Comparison of ENCODE assay signal across 26 cellular contexts in genomic region chr10:101047268-101047667, GRCh38. TPM values are rescaled to one million over a fixed set of nuclear protein-coding genes. Genes with fewer than 3 reads are reported as not detected.
DNase-seq lines count a peak whose midpoint lies in the region; ATAC-seq and TF ChIP-seq lines count a peak whose summit lies in the region.
"Had no signal": no experiment of that assay in that cellular context is flagged by ENCODE, and none has a peak within 500 bp of the region (broad histone marks: within the 10 kb centered on the region; RNA-seq: fewer than 3 reads in every experiment).

No MANE protein-coding gene starts in this region.

- no peak overlapping the region for H3K27ac Mint-ChIP-seq in brain
- no peak overlapping the region for H3K27ac Mint-ChIP-seq in type B pancreatic cell
- H3K27ac Mint-ChIP-seq: immature natural killer cell; naive thymus-derived CD4-positive, alpha-beta T cell had no signal

- no peak for ATAC-seq in GM19455 (IDR thresholded peaks at IDR 0.05; ENCODE audit: unreplicated experiment)
- ATAC-seq in SK-N-SH treated with all-trans-retinoic acid at 6 μM for 48 hours = no peak
- ATAC-seq: activated T-cell treated with anti-CD3 and anti-CD28 coated beads, Interleukin-2, amount 50 U/mL, for 4 hours; naive thymus-derived CD4-positive, alpha-beta T cell; Panc1; right cardiac atrium had no signal

- H3K4me1 Mint-ChIP-seq in brain (peaks cover 61% of the 10 kb centered on the region), type B pancreatic cell (ENCODE audit: unreplicated experiment) (peaks cover 44% of the 10 kb centered on the region)

- no peak overlapping the region for H3K9ac ChIP-seq in HUES48 (ENCODE audit: low read depth, low read length)

- no peak overlapping the region for H3K27ac ChIP-seq in HUES48 (ENCODE audit: low read depth, low read length)
- H3K27ac ChIP-seq: left lung, ovary, upper lobe of left lung, VCaP had no signal

- H3K4me3 ChIP-seq in HUES48 (ENCODE audit: low read depth, low read length) = peak overlapping the region; percentile 8; the same call in 1 of the 2 replicates
- H3K4me3 ChIP-seq: left lung, ovary had no signal

- H3K27me3 ChIP-seq in HUES48 (ENCODE audit: control insufficient read depth, insufficient read depth, low read length) = peaks cover 91% of the 10 kb centered on the region

- H3K9me3 Mint-ChIP-seq in brain = no peaks in the 10 kb centered on the region
- H3K9me3 Mint-ChIP-seq in type B pancreatic cell = no peaks in the 10 kb centered on the region
- H3K9me3 Mint-ChIP-seq: activated T-cell treated with anti-CD3 and anti-CD28 coated beads, Interleukin-2, amount 50 U/mL, for 4 hours; immature natural killer cell had no signal

- DNase-seq in left kidney (ENCODE audit: low read depth, low spot score) (peak; percentile 31), type B pancreatic cell (ENCODE audit: extremely low spot score, unreplicated experiment) (no peak)
- DNase-seq in activated CD8-positive, alpha-beta memory T cell treated with anti-CD3 and anti-CD28 coated beads, Interleukin-2, amount 50 U/mL, for 4 hours = no peak
- DNase-seq: activated CD4-positive, alpha-beta T cell treated with anti-CD3 and anti-CD28 coated beads for 48 hours; activated naive CD4-positive, alpha-beta T cell treated with Interleukin-2 at 50 U/mL for 16 hours; activated T-cell treated with anti-CD3 and anti-CD28 coated beads, Interleukin-2, amount 50 U/mL, for 4 hours; amygdala; effector CD8-positive, alpha-beta T cell; immature natural killer cell; left lung; midbrain; naive thymus-derived CD4-positive, alpha-beta T cell; NCI-H1048; ovary; right cardiac atrium; SHP77; stimulated activated CD4-positive, alpha-beta T cell treated with anti-CD3 and anti-CD28 coated beads, Interleukin-2, amount 100 ng/mL, for 48 hours; substantia nigra; T-helper 9 cell had no signal

- no peak for TF ChIP-seq CTCF in brain (conservative IDR thresholded peaks at IDR 0.05)
- TF ChIP-seq CTCF in type B pancreatic cell (conservative IDR thresholded peaks at IDR 0.05) = no peak

- H3K4me3 Mint-ChIP-seq in brain = peak overlapping the region in 3 of 5 experiments; percentile 23 to 69 (median 48)
- H3K4me3 Mint-ChIP-seq in type B pancreatic cell = peak overlapping the region; percentile 71
- H3K4me3 Mint-ChIP-seq: activated T-cell treated with anti-CD3 and anti-CD28 coated beads, Interleukin-2, amount 50 U/mL, for 4 hours; immature natural killer cell; naive thymus-derived CD4-positive, alpha-beta T cell had no signal

- H3K4me1 ChIP-seq in HUES48 (ENCODE audit: control insufficient read depth, insufficient read depth, low read length) = peaks cover 37% of the 10 kb centered on the region

- H3K27me3 Mint-ChIP-seq in brain (peaks cover 83% of the 10 kb centered on the region), type B pancreatic cell (peaks cover 72% of the 10 kb centered on the region)

- H3K36me3 Mint-ChIP-seq in brain (no peaks in the 10 kb centered on the region), type B pancreatic cell (no peaks in the 10 kb centered on the region)
- H3K36me3 Mint-ChIP-seq: immature natural killer cell; naive thymus-derived CD4-positive, alpha-beta T cell had no signal

- no peaks in the 10 kb centered on the region for H3K9me3 ChIP-seq in HUES48 (ENCODE audit: control insufficient read depth, insufficient read depth, low read length)
- H3K9me3 ChIP-seq: left lung, ovary, upper lobe of left lung had no signal

- no peaks in the 10 kb centered on the region for H3K36me3 ChIP-seq in HUES48 (ENCODE audit: control insufficient read depth, insufficient read depth, low read length)
- H3K36me3 ChIP-seq: left lung, ovary, upper lobe of left lung had no signal

TF ChIP-seq in SK-N-SH treated with all-trans-retinoic acid at 6 μM for 48 hours, 23 proteins besides CTCF, POLR2A, EP300 and RAD21 (continues in another document):
- TF ChIP-seq RARB (CRISPR knock-in tag; IDR thresholded peaks at IDR 0.05) = no peak
- no peak for TF ChIP-seq ISL1 (CRISPR knock-in tag; IDR thresholded peaks at IDR 0.05)
- TF ChIP-seq ZC3H10 (CRISPR knock-in tag; IDR thresholded peaks at IDR 0.05) = no peak
- no peak for TF ChIP-seq PPARA (CRISPR knock-in tag; IDR thresholded peaks at IDR 0.05; ENCODE audit: borderline replicate concordance)
- no peak for TF ChIP-seq ZNF70 (CRISPR knock-in tag; IDR thresholded peaks at IDR 0.05)
- no peak for TF ChIP-seq BACH2 (CRISPR knock-in tag; IDR thresholded peaks at IDR 0.05; ENCODE audit: borderline replicate concordance)
- TF ChIP-seq TOX (CRISPR knock-in tag; IDR thresholded peaks at IDR 0.05; ENCODE audit: borderline replicate concordance) = no peak
- TF ChIP-seq OSR1 (CRISPR knock-in tag; IDR thresholded peaks at IDR 0.05) = no peak
- TF ChIP-seq CSRNP3 (CRISPR knock-in tag; IDR thresholded peaks at IDR 0.05) = no peak
- no peak for TF ChIP-seq POU6F1 (CRISPR knock-in tag; IDR thresholded peaks at IDR 0.05; ENCODE audit: borderline replicate concordance, low read depth)
- no peak for TF ChIP-seq TCF4 (CRISPR knock-in tag; IDR thresholded peaks at IDR 0.05; ENCODE audit: borderline replicate concordance)
- no peak for TF ChIP-seq CSDC2 (CRISPR knock-in tag; IDR thresholded peaks at IDR 0.05)
- no peak for TF ChIP-seq ZNF8 (CRISPR knock-in tag; IDR thresholded peaks at IDR 0.05)
- TF ChIP-seq PATZ1 (CRISPR knock-in tag; IDR thresholded peaks at IDR 0.05; ENCODE audit: borderline replicate concordance) = no peak

RNA-seq across cellular contexts. Expression of gene KAZALD1, which starts 14.5 kb away (rescaled TPM):
- polyA plus RNA-seq in brain (ENCODE audit: insufficient read depth, low read depth, low replicate concordance) = 5.0 TPM
- total RNA-seq in type B pancreatic cell (ENCODE audit: low replicate concordance) = 6.9 and 17.1 TPM in 2 replicates
- polyA plus RNA-seq: immature natural killer cell; naive thymus-derived CD4-positive, alpha-beta T cell had no signal

RNA-seq across cellular contexts. Expression of gene SFXN3, which starts 16.2 kb away (rescaled TPM):
- 25.9 TPM for polyA plus RNA-seq in brain (ENCODE audit: insufficient read depth, low read depth, low replicate concordance)
- total RNA-seq in type B pancreatic cell (ENCODE audit: low replicate concordance) = 15.3 and 25.7 TPM in 2 replicates

RNA-seq across cellular contexts. Expression of gene PDZD7, which starts 16.3 kb away (rescaled TPM):
- 8.2 TPM for polyA plus RNA-seq in brain (ENCODE audit: insufficient read depth, low read depth, low replicate concordance)
- total RNA-seq in type B pancreatic cell (ENCODE audit: low replicate concordance) = 1.4 and 2.0 TPM in 2 replicates

RNA-seq across cellular contexts. Expression of gene LZTS2, which starts 47.7 kb away (rescaled TPM):
- 54.6 TPM for polyA plus RNA-seq in brain (ENCODE audit: insufficient read depth, low read depth, low replicate concordance)
- total RNA-seq in type B pancreatic cell (ENCODE audit: low replicate concordance) = 50.2 and 86.6 TPM in 2 replicates

RNA-seq across cellular contexts. Expression of gene TWNK, which starts 59.9 kb away (rescaled TPM):
- polyA plus RNA-seq in brain (ENCODE audit: insufficient read depth, low read depth, low replicate concordance) = 9.2 TPM
- total RNA-seq in type B pancreatic cell (ENCODE audit: low replicate concordance) = 11.3 and 19.2 TPM in 2 replicates
